In the genomic region with DNA sequence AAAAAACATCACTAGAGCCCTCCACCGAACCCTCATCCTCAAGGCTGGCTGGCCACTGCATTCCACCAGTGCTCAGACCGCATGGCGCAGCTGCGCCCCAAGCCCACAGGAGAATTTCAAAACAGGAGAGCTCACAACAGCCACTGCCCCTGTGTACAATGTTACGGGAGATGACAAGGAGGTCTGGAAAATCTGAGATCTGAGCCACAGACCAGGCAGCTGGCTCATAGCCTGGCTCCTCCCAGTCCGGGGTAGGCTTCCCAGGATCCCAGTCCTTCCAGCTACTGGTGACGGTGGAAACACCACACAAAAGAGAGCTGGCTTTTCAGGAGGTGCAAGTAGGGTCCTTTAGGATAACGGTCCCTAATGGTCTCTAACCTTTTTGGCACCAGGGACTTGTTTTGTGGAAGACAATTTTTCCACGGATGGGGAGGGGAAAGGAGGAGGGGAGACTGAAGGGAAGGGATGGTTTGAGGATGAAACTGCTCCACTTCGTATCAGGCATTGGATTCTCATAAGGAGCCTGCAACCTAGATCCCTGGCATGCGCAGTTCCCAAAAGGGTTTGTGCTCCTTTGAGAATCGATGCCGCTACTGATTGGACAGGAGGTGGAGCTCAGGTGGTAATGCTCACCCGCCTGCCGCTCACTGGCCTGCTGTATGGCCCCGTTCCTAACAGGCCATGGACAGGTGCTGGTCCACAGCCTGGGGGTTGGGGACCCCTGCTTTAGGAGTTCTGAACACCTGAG, we compare ENCODE assay signal across 32 cellular contexts. TPM values are rescaled to one million over a fixed set of nuclear protein-coding genes. Genes with fewer than 3 reads are reported as not detected.
A peak's percentile ranks its signal among the peaks of the same experiment; 100 is the strongest.
DNase-seq lines count a peak whose midpoint lies in the region; ATAC-seq and TF ChIP-seq lines count a peak whose summit lies in the region.
"Had no signal": no experiment of that assay in that cellular context is flagged by ENCODE, and none has a peak within 500 bp of the region (broad histone marks: within the 10 kb centered on the region; RNA-seq: fewer than 3 reads in every experiment).

No MANE protein-coding gene starts in this region.

- H3K27me3 ChIP-seq in hepatocyte (no peaks in the 10 kb centered on the region), stomach smooth muscle (ENCODE audit: control insufficient read depth in 1 of 2, insufficient read depth in 2 of 2, low read length in 2 of 2) (no peaks in the 10 kb centered on the region)
- no peaks in the 10 kb centered on the region for H3K27me3 ChIP-seq in effector memory CD4-positive, alpha-beta T cell (replicated peaks; ENCODE audit: control insufficient read depth, insufficient read depth, low read length, poor library complexity, severe bottlenecking)
- H3K27me3 ChIP-seq: colonic mucosa, left lung, MG63, SJSA1, upper lobe of right lung had no signal

- ATAC-seq in GM19397 (IDR thresholded peaks at IDR 0.05; ENCODE audit: unreplicated experiment) (no peak), HG03520 (IDR thresholded peaks at IDR 0.05; ENCODE audit: unreplicated experiment) (no peak)
- ATAC-seq: left lung; naive thymus-derived CD8-positive, alpha-beta T cell; Panc1; upper lobe of right lung had no signal

- no peaks in the 10 kb centered on the region for H3K79me2 ChIP-seq in hepatocyte

- peak overlapping the region; percentile 67 for H3K27ac ChIP-seq in hepatocyte
- H3K27ac ChIP-seq in stomach smooth muscle (ENCODE audit: low read length), result peak overlapping the region; percentile 6
- no peak overlapping the region for H3K27ac ChIP-seq in effector memory CD4-positive, alpha-beta T cell (ENCODE audit: insufficient read depth, low read length, poor library complexity, severe bottlenecking)
- H3K27ac ChIP-seq: 22Rv1, colonic mucosa, left lung, SJSA1, upper lobe of right lung had no signal

- H3K4me2 ChIP-seq in hepatocyte, result no peak overlapping the region

- no peak overlapping the region for H2AFZ ChIP-seq in hepatocyte

- no peak overlapping the region for H3K4me3 ChIP-seq in hepatocyte
- H3K4me3 ChIP-seq in stomach smooth muscle (ENCODE audit: low read length in 2 of 2), result peak overlapping the region; percentile 26 to 61
- H3K4me3 ChIP-seq in effector memory CD4-positive, alpha-beta T cell (ENCODE audit: insufficient read depth, low read depth, low read length, poor library complexity, severe bottlenecking), result no peak overlapping the region
- H3K4me3 ChIP-seq: colonic mucosa, HAP-1, left lung, MG63, SJSA1, upper lobe of right lung had no signal

- DNase-seq in DMS 273 (lab: John Stamatoyannopoulos, UW; ENCODE audit: unreplicated experiment) (peak; percentile 20), DMS 273 treated with DMSO at 0.1 percent for 48 hours (lab: John Stamatoyannopoulos, UW) (no peak), astrocyte of the hippocampus (ENCODE audit: low read depth, low spot score) (peak; percentile 28), hepatocyte (ENCODE audit: low spot score) (peak; percentile 19)
- no peak for DNase-seq in effector memory CD4-positive, alpha-beta T cell
- DNase-seq: activated CD4-positive, alpha-beta memory T cell treated with anti-CD3 and anti-CD28 coated beads, Interleukin-2, amount 10 ng/mL, durations not matched to agents 7 days and 5 days; activated CD4-positive, CD25-positive, alpha-beta regulatory T cell treated with anti-CD3 and anti-CD28 coated beads, Interleukin-2, amount 50 U/mL, for 72 hours; activated CD8-positive, alpha-beta memory T cell treated with anti-CD3 and anti-CD28 coated beads, Interleukin-2, amount 50 U/mL, for 48 hours; activated naive CD4-positive, alpha-beta T cell treated with anti-CD3 and anti-CD28 coated beads, Interleukin-2, amount 10 ng/mL, durations not matched to agents 7 days and 5 days; amniotic stem cell; CD4-positive, CD25-positive, alpha-beta regulatory T cell; colonic mucosa; effector CD8-positive, alpha-beta T cell; EL; immature natural killer cell; left lung; MG63; naive thymus-derived CD8-positive, alpha-beta T cell; NCI-H1105 treated with DMSO at 0.1 percent for 48 hours; NCI-H2029; NCI-H526 treated with DMSO at 0.1 percent for 48 hours; retina; stimulated activated CD4-positive, alpha-beta T cell treated with anti-CD3 and anti-CD28 coated beads, Interleukin-12 subunit alpha, Interleukin-12 subunit beta, amount 100 ng/mL, for 4 hours; stimulated activated CD4-positive, alpha-beta T cell treated with anti-CD3 and anti-CD28 coated beads, Interleukin-4, amount 100 ng/mL, for 1 hour; upper lobe of right lung had no signal

- H3K36me3 ChIP-seq in hepatocyte (replicated peaks; ENCODE audit: insufficient read depth, low read depth) (no peaks in the 10 kb centered on the region), stomach smooth muscle (ENCODE audit: control insufficient read depth in 2 of 2, insufficient read depth in 2 of 2, low read length in 2 of 2) (no peaks in the 10 kb centered on the region)
- H3K36me3 ChIP-seq in effector memory CD4-positive, alpha-beta T cell (ENCODE audit: control insufficient read depth, insufficient read depth, low read length), result no peaks in the 10 kb centered on the region
- H3K36me3 ChIP-seq: colonic mucosa, HAP-1, left lung, MG63, SJSA1, upper lobe of right lung had no signal

- H3K4me1 ChIP-seq in hepatocyte (ENCODE audit: insufficient read depth) (peaks cover 10% of the 10 kb centered on the region), stomach smooth muscle (ENCODE audit: control insufficient read depth, insufficient read depth, low read length) (no peaks in the 10 kb centered on the region)
- H3K4me1 ChIP-seq in effector memory CD4-positive, alpha-beta T cell (ENCODE audit: control insufficient read depth, insufficient read depth, low read length, poor library complexity, severe bottlenecking), result no peaks in the 10 kb centered on the region
- H3K4me1 ChIP-seq: colonic mucosa, left lung, SJSA1, upper lobe of right lung had no signal

- H4K20me1 ChIP-seq in hepatocyte (ENCODE audit: insufficient read depth, poor library complexity, severe bottlenecking), result no peaks in the 10 kb centered on the region

- H3K9me2 ChIP-seq in hepatocyte (replicated peaks; ENCODE audit: insufficient read depth), result no peaks in the 10 kb centered on the region

- H3K9ac ChIP-seq in stomach smooth muscle (ENCODE audit: low read length in 2 of 2), result peak overlapping the region; percentile 6 to 21

- no peak for TF ChIP-seq CTCF in hepatocyte (IDR thresholded peaks at IDR 0.05; ENCODE audit: poor library complexity)

- H3K9me3 ChIP-seq in hepatocyte (ENCODE audit: low read depth), result no peaks in the 10 kb centered on the region
- H3K9me3 ChIP-seq in stomach smooth muscle (ENCODE audit: control insufficient read depth in 2 of 2, low read length in 2 of 2), result no peaks in the 10 kb centered on the region
- no peaks in the 10 kb centered on the region for H3K9me3 ChIP-seq in effector memory CD4-positive, alpha-beta T cell (ENCODE audit: control insufficient read depth, low read length)
- H3K9me3 ChIP-seq: colonic mucosa, HAP-1, left lung, MG63, SJSA1, upper lobe of right lung had no signal

- WGBS in hepatocyte (ENCODE audit: low lambda C conversion rate, missing lambda C conversion rate), result 83% methylated on average over 16 of the region's 16 CpGs

RNA-seq across cellular contexts. Expression of gene NRDE2, which starts 23.0 kb away (rescaled TPM):
- total RNA-seq in hepatocyte, result 11.4 and 20.0 TPM in 2 replicates
- 21.9 and 27.9 TPM in 2 replicates for polyA plus RNA-seq in hepatocyte

RNA-seq across cellular contexts. Expression of gene CALM1, which starts 42.1 kb away (rescaled TPM):
- 341 and 405 TPM in 2 replicates for total RNA-seq in hepatocyte
- 859 and 862 TPM in 2 replicates for polyA plus RNA-seq in hepatocyte

Comparison
In these comparisons a context has a peak if more than half of its experiments do, and no peak if none do; other contexts are left out.
1. DNase-seq: peak in DMS 273 (single experiment), astrocyte of the hippocampus (single experiment) and hepatocyte (single experiment); none in DMS 273 treated with DMSO at 0.1 percent for 48 hours (single experiment) and effector memory CD4-positive, alpha-beta T cell (0 of 3).
2. H3K4me3 ChIP-seq: peak in stomach smooth muscle (2 of 2); none in hepatocyte (single experiment) and effector memory CD4-positive, alpha-beta T cell (single experiment).